ENCODE assay signal across 9 cellular contexts in genomic region chr1:52552236-52552504, GRCh38. TPM values are rescaled to one million over a fixed set of nuclear protein-coding genes. Genes with fewer than 3 reads are reported as not detected.
A peak's percentile ranks its signal among the peaks of the same experiment; 100 is the strongest.
DNase-seq lines count a peak whose midpoint lies in the region; ATAC-seq lines count a peak whose summit lies in the region.
"Had no signal": no experiment of that assay in that cellular context is flagged by ENCODE, and none has a peak within 500 bp of the region (broad histone marks: within the 10 kb centered on the region; RNA-seq: fewer than 3 reads in every experiment).

No MANE protein-coding gene starts in this region.

- H3K27me3 Mint-ChIP-seq in memory B cell: no peaks in the 10 kb centered on the region
- H3K27me3 Mint-ChIP-seq: activated naive CD8-positive, alpha-beta T cell had no signal

- peak; percentile 68 for DNase-seq in DMS114 treated with DMSO at 0.1 percent for 48 hours (lab: John Stamatoyannopoulos, UW; ENCODE audit: unreplicated experiment)
- DNase-seq in H4 (ENCODE audit: low spot score): peak; percentile 75
- peak; percentile 85 for DNase-seq in NCI-H2107 treated with DMSO at 0.1 percent for 48 hours (lab: John Stamatoyannopoulos, UW; ENCODE audit: unreplicated experiment)
- DNase-seq in activated CD4-positive, alpha-beta T cell treated with anti-CD3 and anti-CD28 coated beads for 24 hours (ENCODE audit: low read depth in 2 of 2): peak; percentile 44 to 46
- peak; percentile 62 for DNase-seq in dermis blood vessel endothelial cell
- peak; percentile 62 to 73 for DNase-seq in memory B cell (ENCODE audit: low spot score in 2 of 2)
- DNase-seq in stimulated activated CD8-positive, alpha-beta memory T cell treated with anti-CD3 and anti-CD28 coated beads, Interleukin-15, amount 100 ng/mL, for 4 hours (ENCODE audit: low read depth in 2 of 2): peak; percentile 38 to 54

- no peaks in the 10 kb centered on the region for H3K9me3 Mint-ChIP-seq in memory B cell

- no peaks in the 10 kb centered on the region for H3K36me3 Mint-ChIP-seq in memory B cell
- H3K36me3 Mint-ChIP-seq: activated naive CD8-positive, alpha-beta T cell had no signal

- ATAC-seq in memory B cell (ENCODE audit: low read depth): peak; percentile 61
- no peak for ATAC-seq in HG02840 (IDR thresholded peaks at IDR 0.05; ENCODE audit: low FRiP score, unreplicated experiment)

- no peak overlapping the region for H3K4me3 Mint-ChIP-seq in memory B cell
- H3K4me3 Mint-ChIP-seq: activated naive CD8-positive, alpha-beta T cell had no signal

- H3K4me1 Mint-ChIP-seq in memory B cell: peaks cover 23% of the 10 kb centered on the region

- no peak overlapping the region for H3K27ac Mint-ChIP-seq in memory B cell
- H3K27ac Mint-ChIP-seq: activated naive CD8-positive, alpha-beta T cell had no signal

RNA-seq across cellular contexts. Expression of gene TUT4, which starts 0.7 kb away (rescaled TPM):
- total RNA-seq in H4 (2014; rRNA removed; shearing (Covaris generic)): 16.4 and 25.3 TPM in 2 replicates
- total RNA-seq in dermis blood vessel endothelial cell: 24.8 and 28.3 TPM in 2 replicates

RNA-seq across cellular contexts. Expression of gene GPX7, which starts 50.0 kb away (rescaled TPM):
- total RNA-seq in H4 (2014; rRNA removed; shearing (Covaris generic)): 0.14 TPM in 1 of 2 replicates, not detected in the other
- 7.1 and 24.3 TPM in 2 replicates for total RNA-seq in dermis blood vessel endothelial cell
